9 cellular contexts compared by ENCODE assay signal in the genomic region with DNA sequence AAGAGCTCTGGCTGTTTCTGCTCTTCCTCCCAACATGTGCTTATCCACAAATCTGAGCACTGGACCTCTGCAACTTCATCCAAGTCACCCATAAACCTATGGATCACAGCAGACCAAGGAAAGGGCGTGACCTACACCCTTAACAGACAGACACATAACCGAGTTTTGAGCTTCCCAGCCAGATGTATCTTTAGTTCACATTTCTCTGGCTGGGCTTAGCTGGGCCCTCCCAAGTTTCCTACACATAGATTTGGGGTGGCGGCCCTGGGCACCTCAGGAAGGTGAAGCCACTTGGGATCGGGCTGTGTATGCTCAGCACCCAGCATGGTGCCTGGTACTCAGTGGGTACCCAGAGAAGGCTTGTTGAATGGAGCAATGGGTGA.
"Had no signal": no experiment of that assay in that cellular context is flagged by ENCODE, and none has a peak within 500 bp of the region (broad histone marks: within the 10 kb centered on the region; RNA-seq: fewer than 3 reads in every experiment).

No MANE protein-coding gene starts in this region.

- H2AFZ ChIP-seq: GM23248 had no signal

- H3K4me1 Mint-ChIP-seq: H9 had no signal

- H3K36me3 Mint-ChIP-seq: IgD-negative memory B cell had no signal

- H3K27ac ChIP-seq: GM23248, HL-60 had no signal

- H3K27ac Mint-ChIP-seq: H9, IgD-negative memory B cell had no signal

- H3K9me3 Mint-ChIP-seq: H9 had no signal

- DNase-seq: GOT3, H9, HCEC 1CT, KG1 had no signal

- FAIRE-seq: H54, HepG2 had no signal

- H3K4me3 ChIP-seq: GM23248 had no signal

- H3K9ac ChIP-seq: GM23248 had no signal

- H3K4me3 Mint-ChIP-seq: H9, IgD-negative memory B cell had no signal
